In the genomic region with DNA sequence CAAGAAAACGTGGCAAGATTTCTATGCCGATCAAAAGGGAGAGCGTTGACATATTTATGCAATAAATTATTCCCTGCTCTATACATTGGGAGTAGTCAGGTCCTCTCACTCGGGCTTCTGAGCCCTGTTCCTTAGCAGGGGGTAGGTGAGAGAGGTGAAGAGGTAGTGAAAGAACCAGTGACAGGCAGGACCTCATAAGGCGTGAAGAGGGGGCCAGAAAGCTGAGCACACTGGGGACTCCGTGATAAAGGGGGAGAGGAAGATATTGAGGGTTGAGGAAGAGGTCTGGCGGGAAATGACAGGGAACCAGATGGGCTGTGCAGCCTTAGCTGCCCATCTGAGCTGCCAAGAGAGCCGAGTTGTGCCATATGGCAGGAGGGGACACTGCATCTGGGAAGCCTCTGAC, we compare ENCODE assay signal across 8 cellular contexts. TPM values are rescaled to one million over a fixed set of nuclear protein-coding genes. Genes with fewer than 3 reads are reported as not detected.
A peak's percentile ranks its signal among the peaks of the same experiment; 100 is the strongest.
DNase-seq lines count a peak whose midpoint lies in the region; ATAC-seq, FAIRE-seq and TF ChIP-seq lines count a peak whose summit lies in the region.

No MANE protein-coding gene starts in this region.

- no peak for FAIRE-seq in D721Med (lab: Jason Lieb, UNC)

- DNase-seq in activated CD8-positive, alpha-beta memory T cell treated with anti-CD3 and anti-CD28 coated beads, Interleukin-2, amount 10 ng/mL, durations not matched to agents 7 days and 5 days = no peak
- no peak for DNase-seq in activated CD8-positive, alpha-beta memory T cell treated with anti-CD3 and anti-CD28 coated beads, Interleukin-2, amount 50 U/mL, for 48 hours
- DNase-seq in activated B cell treated with CpG ODN at 0.5 μM for 24 hours = peak; percentile 17
- no peak for DNase-seq in tibial nerve (ENCODE audit: low spot score in 2 of 2)
- no peak for DNase-seq in UCSD-AML1 (lab: John Stamatoyannopoulos, UW; ENCODE audit: unreplicated experiment)
- DNase-seq in D721Med (ENCODE audit: insufficient read length, low spot score) = no peak

- intact Hi-C loops in activated B cell treated with CpG ODN at 0.5 μM for 24 hours (cut with micrococcal nuclease) = loop anchor here (1.0 to 10.0 kb wide), 10 partner anchors 91 to 1999 kb away; a partner anchor contains a TSS

- peaks cover 0 to 52% of the 10 kb centered on the region in 2 donors for H3K27me3 ChIP-seq in tibial nerve

- peaks cover 0 to 38% (median 18%) of the 10 kb centered on the region in 4 donors for H3K4me1 ChIP-seq in tibial nerve

- peaks cover 72% of the 10 kb centered on the region for H3K27me3 Mint-ChIP-seq in activated CD8-positive, alpha-beta memory T cell treated with anti-CD3 and anti-CD28 coated beads, Interleukin-2, amount 10 ng/mL, durations not matched to agents 7 days and 5 days
- H3K27me3 Mint-ChIP-seq in activated B cell treated with CpG ODN at 0.5 μM for 24 hours = peaks cover 57% of the 10 kb centered on the region

- TF ChIP-seq EP300 in tibial nerve (IDR thresholded peaks at IDR 0.05) = no peak

- H3K9me3 Mint-ChIP-seq in activated CD8-positive, alpha-beta memory T cell treated with anti-CD3 and anti-CD28 coated beads, Interleukin-2, amount 10 ng/mL, durations not matched to agents 7 days and 5 days (ENCODE audit: low read depth) = no peaks in the 10 kb centered on the region
- H3K9me3 Mint-ChIP-seq in activated B cell treated with CpG ODN at 0.5 μM for 24 hours = peaks cover 5% of the 10 kb centered on the region

- TF ChIP-seq CTCF in activated B cell treated with CpG ODN at 0.5 μM for 24 hours (IDR thresholded peaks at IDR 0.05) (no peak), tibial nerve (IDR thresholded peaks at IDR 0.05) (no peak), D721Med (IDR thresholded peaks at IDR 0.05; ENCODE audit: insufficient read depth, missing control alignments) (no peak)

- H3K27ac Mint-ChIP-seq in activated CD8-positive, alpha-beta memory T cell treated with anti-CD3 and anti-CD28 coated beads, Interleukin-2, amount 10 ng/mL, durations not matched to agents 7 days and 5 days = peak overlapping the region; percentile 63
- H3K27ac Mint-ChIP-seq in activated B cell treated with CpG ODN at 0.5 μM for 24 hours = peak overlapping the region; percentile 54

- H3K36me3 ChIP-seq in tibial nerve = no peaks in the 10 kb centered on the region

- 27% methylated on average over 8 of the region's 8 CpGs for WGBS in tibial nerve, 2 donors

- POLR2A ChIA-PET in activated B cell treated with CpG ODN at 0.5 μM for 24 hours (lab: Charles Lee) = no interaction called here

- peak overlapping the region; percentile 69 for H3K4me3 Mint-ChIP-seq in activated CD8-positive, alpha-beta memory T cell treated with anti-CD3 and anti-CD28 coated beads, Interleukin-2, amount 10 ng/mL, durations not matched to agents 7 days and 5 days
- H3K4me3 Mint-ChIP-seq in activated B cell treated with CpG ODN at 0.5 μM for 24 hours = peak overlapping the region; percentile 82

- peak overlapping the region; percentile 34 for H3K4me3 ChIP-seq in iPS-18c (ENCODE audit: insufficient read depth, low read depth, low read length)
- peak overlapping the region; percentile 28 to 54 (median 48) for H3K4me3 ChIP-seq in tibial nerve

- H3K27ac ChIP-seq in tibial nerve = peak overlapping the region in 1 of 4 donors; percentile 62

- H3K36me3 Mint-ChIP-seq in activated CD8-positive, alpha-beta memory T cell treated with anti-CD3 and anti-CD28 coated beads, Interleukin-2, amount 10 ng/mL, durations not matched to agents 7 days and 5 days = no peaks in the 10 kb centered on the region
- H3K36me3 Mint-ChIP-seq in activated B cell treated with CpG ODN at 0.5 μM for 24 hours (ENCODE audit: low read depth) = no peaks in the 10 kb centered on the region

- ATAC-seq in activated CD8-positive, alpha-beta memory T cell treated with anti-CD3 and anti-CD28 coated beads, Interleukin-2, amount 10 ng/mL, durations not matched to agents 7 days and 5 days = no peak
- ATAC-seq in HG03066 (IDR thresholded peaks at IDR 0.05; ENCODE audit: low read depth, unreplicated experiment) (peak; percentile 17), activated B cell treated with CpG ODN at 0.5 μM for 24 hours (ENCODE audit: low read depth) (peak; percentile 5)

- CTCF ChIA-PET in activated CD8-positive, alpha-beta memory T cell treated with anti-CD3 and anti-CD28 coated beads, Interleukin-2, amount 10 ng/mL, durations not matched to agents 7 days and 5 days (lab: Charles Lee) = interaction anchor here (0.7 to 7.4 kb wide), 8 partner anchors 13 to 133 kb away, joined by 3 to 73 read pairs (median 4); a partner anchor contains a TSS
- CTCF ChIA-PET in activated B cell treated with CpG ODN at 0.5 μM for 24 hours (lab: Charles Lee) = no interaction called here

- no peaks in the 10 kb centered on the region for H3K9me3 ChIP-seq in iPS-18c (ENCODE audit: control insufficient read depth, insufficient read depth, low read length)
- H3K9me3 ChIP-seq in tibial nerve = no peaks in the 10 kb centered on the region

- H3K4me1 Mint-ChIP-seq in activated CD8-positive, alpha-beta memory T cell treated with anti-CD3 and anti-CD28 coated beads, Interleukin-2, amount 10 ng/mL, durations not matched to agents 7 days and 5 days = peaks cover 33% of the 10 kb centered on the region
- H3K4me1 Mint-ChIP-seq in activated B cell treated with CpG ODN at 0.5 μM for 24 hours = peaks cover 37% of the 10 kb centered on the region

- TF ChIP-seq POLR2A in tibial nerve (IDR thresholded peaks at IDR 0.05) = no peak

RNA-seq across cellular contexts. Expression of a gene that starts 0.7 kb away (rescaled TPM):
- total RNA-seq in activated CD8-positive, alpha-beta memory T cell treated with anti-CD3 and anti-CD28 coated beads, Interleukin-2, amount 10 ng/mL, durations not matched to agents 7 days and 5 days = under 1 TPM; 0.53 to 0.75 TPM
- total RNA-seq in activated B cell treated with CpG ODN at 0.5 μM for 24 hours = not detected in 2 replicates
- not detected for total RNA-seq in tibial nerve

RNA-seq across cellular contexts. Expression of a gene that starts 13.7 kb away (rescaled TPM):
- not detected for total RNA-seq in activated CD8-positive, alpha-beta memory T cell treated with anti-CD3 and anti-CD28 coated beads, Interleukin-2, amount 10 ng/mL, durations not matched to agents 7 days and 5 days
- not detected in 2 replicates for total RNA-seq in activated B cell treated with CpG ODN at 0.5 μM for 24 hours
- total RNA-seq in tibial nerve = 10 to 100 TPM; 12.0 to 26.7 (median 19.5) TPM

RNA-seq across cellular contexts. Expression of a gene that starts 53.4 kb away (rescaled TPM):
- total RNA-seq in activated CD8-positive, alpha-beta memory T cell treated with anti-CD3 and anti-CD28 coated beads, Interleukin-2, amount 10 ng/mL, durations not matched to agents 7 days and 5 days = under 1 TPM in 1 of 2 experiments, not detected in 1; 0.21 TPM
- total RNA-seq in activated B cell treated with CpG ODN at 0.5 μM for 24 hours = not detected in 2 replicates
- total RNA-seq in tibial nerve = not detected

RNA-seq across cellular contexts. Expression of a gene that starts 59.7 kb away (rescaled TPM):
- under 1 TPM; 0.26 TPM for total RNA-seq in activated CD8-positive, alpha-beta memory T cell treated with anti-CD3 and anti-CD28 coated beads, Interleukin-2, amount 10 ng/mL, durations not matched to agents 7 days and 5 days
- total RNA-seq in activated B cell treated with CpG ODN at 0.5 μM for 24 hours (not detected in 2 replicates), tibial nerve (under 1 TPM in 2 of 4 donors, not detected in 2; 0.30 to 0.87 TPM)

Comparison
In these comparisons a context has a peak if more than half of its experiments do, and no peak if none do; other contexts are left out.
1. RNA of a gene that starts 13.7 kb away (total RNA-seq): 12.0 to 26.7 TPM in tibial nerve; not detected in activated CD8-positive, alpha-beta memory T cell treated with anti-CD3 and anti-CD28 coated beads, Interleukin-2, amount 10 ng/mL, durations not matched to agents 7 days and 5 days and not detected in activated B cell treated with CpG ODN at 0.5 μM for 24 hours; every median in the first group is over 10 times any median in the second.